In genomic region chr3:187739125-187739560, GRCh38 we compare ENCODE assay signal across 9 cellular contexts. TPM values are rescaled to one million over a fixed set of nuclear protein-coding genes. Genes with fewer than 3 reads are reported as not detected.
A peak's percentile ranks its signal among the peaks of the same experiment; 100 is the strongest.
DNase-seq lines count a peak whose midpoint lies in the region; ATAC-seq and TF ChIP-seq lines count a peak whose summit lies in the region.
"Had no signal": no experiment of that assay in that cellular context is flagged by ENCODE, and none has a peak within 500 bp of the region (broad histone marks: within the 10 kb centered on the region; RNA-seq: fewer than 3 reads in every experiment).

No MANE protein-coding gene starts in this region.

- H3K9me3 ChIP-seq in GM23248 (ENCODE audit: low read depth) = no peaks in the 10 kb centered on the region
- no peaks in the 10 kb centered on the region for H3K9me3 ChIP-seq in endodermal cell (ENCODE audit: control insufficient read depth, low read length)

- no peaks in the 10 kb centered on the region; the same call in 1 of the 2 replicates for H3K36me3 ChIP-seq in GM23248 (ENCODE audit: low read depth)
- no peaks in the 10 kb centered on the region for H3K36me3 ChIP-seq in endodermal cell (ENCODE audit: control insufficient read depth, insufficient read depth, low read length)

- peak overlapping the region; percentile 94 for H3K9ac ChIP-seq in GM23248
- peak overlapping the region; percentile 47 for H3K9ac ChIP-seq in endodermal cell (ENCODE audit: extremely low read depth, low read length, poor library complexity, severe bottlenecking)

- 1 to 2% methylated on average over 20 to 21 of the region's 21 CpGs for WGBS in GM23248 (ENCODE audit: low coverage in 1 of 2, low lambda C conversion rate in 2 of 2, missing lambda C conversion rate in 2 of 2), 2 experiments
- WGBS in endodermal cell (ENCODE audit: insufficient coverage in 1 of 2, insufficient read length in 1 of 2), 2 experiments = 3 to 10% methylated on average over 14 to 21 of the region's 21 CpGs

- H4K20me1 ChIP-seq in GM23248 (ENCODE audit: insufficient read depth) = peaks cover 6% of the 10 kb centered on the region

- H3K79me2 ChIP-seq in GM23248 (ENCODE audit: insufficient read depth) = peaks cover 92% of the 10 kb centered on the region

- TF ChIP-seq CTCF in endodermal cell (conservative IDR thresholded peaks at IDR 0.05) = no peak

- no peak for ATAC-seq in natural killer cell treated with Interleukin-12 subunit alpha and Interleukin-12 subunit beta and Interleukin-15 and Interleukin-18, amount 100 ng/mL, for 72 hours
- ATAC-seq in HG03135 (IDR thresholded peaks at IDR 0.05; ENCODE audit: unreplicated experiment) (no peak), HG02852 (IDR thresholded peaks at IDR 0.05; ENCODE audit: unreplicated experiment) (no peak), GM19397 (IDR thresholded peaks at IDR 0.05; ENCODE audit: unreplicated experiment) (no peak)

- H3K4me1 ChIP-seq in GM23248 (ENCODE audit: insufficient read depth) (peaks cover 49% of the 10 kb centered on the region), endodermal cell (ENCODE audit: control insufficient read depth, insufficient read depth, low read length) (peaks cover 7% of the 10 kb centered on the region)

- H3K9me2 ChIP-seq in GM23248 (ENCODE audit: insufficient read depth) = no peaks in the 10 kb centered on the region

- DNase-seq in GM23248 (no peak), endodermal cell (peak; percentile 82), AG08395 (ENCODE audit: low spot score) (no peak)
- DNase-seq in activated CD4-positive, alpha-beta T cell treated with anti-CD3 and anti-CD28 coated beads for 48 hours = peak; percentile 45
- DNase-seq in natural killer cell treated with Interleukin-12 subunit alpha and Interleukin-12 subunit beta and Interleukin-15 and Interleukin-18, amount 100 ng/mL, for 72 hours (ENCODE audit: low spot score) = peak; percentile 66

- H3F3A ChIP-seq in GM23248 (ENCODE audit: insufficient read depth) = peaks cover 34% of the 10 kb centered on the region

- H3K9me3 Mint-ChIP-seq in endodermal cell = no peaks in the 10 kb centered on the region
- no peaks in the 10 kb centered on the region for H3K9me3 Mint-ChIP-seq in natural killer cell treated with Interleukin-12 subunit alpha and Interleukin-12 subunit beta and Interleukin-15 and Interleukin-18, amount 100 ng/mL, for 72 hours

- peak overlapping the region; percentile 82 for H3K4me2 ChIP-seq in GM23248 (ENCODE audit: unreplicated experiment)

- H3K4me3 ChIP-seq in GM23248 = peak overlapping the region; percentile 96
- peak overlapping the region; percentile 85 for H3K4me3 ChIP-seq in endodermal cell (ENCODE audit: low read length)

- no peaks in the 10 kb centered on the region for H3K27me3 ChIP-seq in GM23248 (replicated peaks; ENCODE audit: insufficient read depth)
- peaks cover 34% of the 10 kb centered on the region for H3K27me3 ChIP-seq in endodermal cell (ENCODE audit: control insufficient read depth, insufficient read depth, low read length, poor library complexity, severe bottlenecking)

- peaks cover 26% of the 10 kb centered on the region for H3K4me1 Mint-ChIP-seq in endodermal cell
- H3K4me1 Mint-ChIP-seq in natural killer cell treated with Interleukin-12 subunit alpha and Interleukin-12 subunit beta and Interleukin-15 and Interleukin-18, amount 100 ng/mL, for 72 hours (ENCODE audit: low read depth in 2 of 2) = peaks cover 58 to 63% of the 10 kb centered on the region in 2 donors

- no peaks in the 10 kb centered on the region for H3K36me3 Mint-ChIP-seq in endodermal cell (ENCODE audit: low read depth)
- peaks cover 10% of the 10 kb centered on the region for H3K36me3 Mint-ChIP-seq in natural killer cell treated with Interleukin-12 subunit alpha and Interleukin-12 subunit beta and Interleukin-15 and Interleukin-18, amount 100 ng/mL, for 72 hours

- H2AFZ ChIP-seq in GM23248 = 0 out of 2 replicates have a peak overlapping the region, but pooled peaks have one; percentile 15

- H3K27ac ChIP-seq in GM23248 (peak overlapping the region; percentile 97), endodermal cell (ENCODE audit: low read depth, low read length) (peak overlapping the region; percentile 75)

- H3K27me3 Mint-ChIP-seq in endodermal cell (ENCODE audit: insufficient read depth) = peaks cover 52% of the 10 kb centered on the region
- H3K27me3 Mint-ChIP-seq in natural killer cell treated with Interleukin-12 subunit alpha and Interleukin-12 subunit beta and Interleukin-15 and Interleukin-18, amount 100 ng/mL, for 72 hours = no peaks in the 10 kb centered on the region

- in situ Hi-C loops in GM23248 (cut with MboI) = loop anchor here (10.0 to 25.0 kb wide), 3 partner anchors 748 to 1396 kb away; no protein-coding TSS in a partner anchor

- peak overlapping the region; percentile 71 for H3K4me3 Mint-ChIP-seq in endodermal cell
- peak overlapping the region; percentile 99 for H3K4me3 Mint-ChIP-seq in natural killer cell treated with Interleukin-12 subunit alpha and Interleukin-12 subunit beta and Interleukin-15 and Interleukin-18, amount 100 ng/mL, for 72 hours

- H3K27ac Mint-ChIP-seq in endodermal cell = peak overlapping the region; percentile 92
- H3K27ac Mint-ChIP-seq in natural killer cell treated with Interleukin-12 subunit alpha and Interleukin-12 subunit beta and Interleukin-15 and Interleukin-18, amount 100 ng/mL, for 72 hours = peak overlapping the region; percentile 99 to 100

RNA-seq across cellular contexts. Expression of gene BCL6, which starts 6.1 kb away (rescaled TPM):
- total RNA-seq in GM23248 (2014; rRNA removed; shearing (Covaris generic)) = 32.3 and 61.6 TPM in 2 replicates
- 6.3 and 8.7 TPM in 2 replicates for polyA plus RNA-seq in GM23248 (2016; fragmentation: Nextera tagmentation; extraction: Ambion mirVana)
- 1 to 10 TPM; 3.8 to 3.9 TPM for total RNA-seq in endodermal cell
- 12.9 TPM for polyA plus RNA-seq in endodermal cell (2013, experiment 1 of 2)
- polyA plus RNA-seq in endodermal cell (2013, experiment 2 of 2) = 8.9 TPM
- total RNA-seq in natural killer cell treated with Interleukin-12 subunit alpha and Interleukin-12 subunit beta and Interleukin-15 and Interleukin-18, amount 100 ng/mL, for 72 hours = 100 to 1,000 TPM in 1 of 2 donors, 10 to 100 TPM in 1; 67.8 to 158 TPM

RNA-seq across cellular contexts. Expression of gene RTP2, which starts 36.8 kb away (rescaled TPM):
- total RNA-seq in GM23248 (2014; rRNA removed; shearing (Covaris generic)) = not detected in 2 replicates
- not detected in 2 replicates for polyA plus RNA-seq in GM23248 (2016; fragmentation: Nextera tagmentation; extraction: Ambion mirVana)
- not detected for total RNA-seq in endodermal cell
- polyA plus RNA-seq in endodermal cell (2013, experiment 1 of 2) = not detected
- polyA plus RNA-seq in endodermal cell (2013, experiment 2 of 2) = not detected
- not detected for total RNA-seq in natural killer cell treated with Interleukin-12 subunit alpha and Interleukin-12 subunit beta and Interleukin-15 and Interleukin-18, amount 100 ng/mL, for 72 hours
- total RNA-seq: HT1080 had no signal

Comparison
In these comparisons a context has a peak if more than half of its experiments do, and no peak if none do; other contexts are left out.
1. DNase-seq: peak in activated CD4-positive, alpha-beta T cell treated with anti-CD3 and anti-CD28 coated beads for 48 hours (single experiment), endodermal cell (single experiment) and natural killer cell treated with Interleukin-12 subunit alpha and Interleukin-12 subunit beta and Interleukin-15 and Interleukin-18, amount 100 ng/mL, for 72 hours (single experiment); none in GM23248 (single experiment) and AG08395 (single experiment).